In the genomic region with DNA sequence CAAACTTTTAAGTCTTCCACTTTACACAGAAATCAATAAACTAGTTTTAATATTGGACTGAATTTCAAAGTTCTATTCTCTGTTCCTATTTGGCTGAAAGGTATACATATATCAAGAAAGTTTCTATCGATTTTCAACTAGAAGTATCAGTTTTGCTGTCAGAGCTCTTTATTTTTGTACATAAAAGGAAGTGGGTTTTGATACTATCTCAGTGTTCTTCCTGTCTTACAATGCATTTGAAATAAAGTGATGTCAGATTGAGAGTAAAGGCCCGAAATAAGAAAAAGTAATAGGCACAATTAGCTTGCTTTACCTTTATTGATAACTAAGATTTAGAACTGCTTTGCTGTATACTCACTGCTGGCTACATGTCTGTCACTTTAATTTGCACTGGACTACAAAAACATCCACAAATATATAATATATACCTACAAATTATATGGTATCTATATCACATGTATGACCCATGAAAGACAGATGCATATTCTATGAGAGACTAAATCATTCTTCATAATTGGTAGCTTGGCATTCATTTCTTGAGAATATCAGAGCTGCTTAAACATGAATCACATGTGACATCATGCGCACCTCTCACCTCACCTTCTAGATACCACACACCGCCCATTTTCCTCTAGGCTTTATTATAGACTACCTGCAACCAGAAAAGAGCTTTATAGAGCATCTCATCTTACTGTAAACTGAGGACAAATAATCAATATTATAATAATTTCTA, we compare ENCODE assay signal across 11 cellular contexts.
DNase-seq lines count a peak whose midpoint lies in the region; ATAC-seq lines count a peak whose summit lies in the region.
"Had no signal": no experiment of that assay in that cellular context is flagged by ENCODE, and none has a peak within 500 bp of the region (broad histone marks: within the 10 kb centered on the region; RNA-seq: fewer than 3 reads in every experiment).

No MANE protein-coding gene starts in this region.

- no peaks in the 10 kb centered on the region for H3K9me3 Mint-ChIP-seq in activated naive CD4-positive, alpha-beta T cell treated with anti-CD3 and anti-CD28 coated beads for 36 hours
- no peaks in the 10 kb centered on the region for H3K9me3 Mint-ChIP-seq in activated CD4-positive, alpha-beta memory T cell treated with anti-CD3 and anti-CD28 coated beads for 36 hours
- no peaks in the 10 kb centered on the region for H3K9me3 Mint-ChIP-seq in stimulated activated naive CD8-positive, alpha-beta T cell treated with anti-CD3 and anti-CD28 coated beads, Interleukin-15, Interleukin-2, amounts not matched to agents 100 ng/mL and 50 ng/mL, for 24 hours
- H3K9me3 Mint-ChIP-seq: endodermal cell had no signal

- peak overlapping the region; percentile 86 for H3K27ac Mint-ChIP-seq in activated naive CD4-positive, alpha-beta T cell treated with anti-CD3 and anti-CD28 coated beads for 36 hours
- H3K27ac Mint-ChIP-seq in activated CD4-positive, alpha-beta memory T cell treated with anti-CD3 and anti-CD28 coated beads for 36 hours, result peak overlapping the region; percentile 81
- peak overlapping the region; percentile 92 for H3K27ac Mint-ChIP-seq in stimulated activated naive CD8-positive, alpha-beta T cell treated with anti-CD3 and anti-CD28 coated beads, Interleukin-15, Interleukin-2, amounts not matched to agents 100 ng/mL and 50 ng/mL, for 24 hours
- H3K27ac Mint-ChIP-seq: endodermal cell had no signal

- ATAC-seq in HG03066 (IDR thresholded peaks at IDR 0.05; ENCODE audit: low read depth, unreplicated experiment), result peak; percentile 72
- no peak for ATAC-seq in HG02938 (IDR thresholded peaks at IDR 0.05; ENCODE audit: unreplicated experiment)
- ATAC-seq: right cardiac atrium had no signal

- peak overlapping the region; percentile 49 for H3K4me3 Mint-ChIP-seq in activated naive CD4-positive, alpha-beta T cell treated with anti-CD3 and anti-CD28 coated beads for 36 hours
- H3K4me3 Mint-ChIP-seq in activated CD4-positive, alpha-beta memory T cell treated with anti-CD3 and anti-CD28 coated beads for 36 hours, result peak overlapping the region; percentile 66
- H3K4me3 Mint-ChIP-seq in stimulated activated naive CD8-positive, alpha-beta T cell treated with anti-CD3 and anti-CD28 coated beads, Interleukin-15, Interleukin-2, amounts not matched to agents 100 ng/mL and 50 ng/mL, for 24 hours, result peak overlapping the region; percentile 88
- H3K4me3 Mint-ChIP-seq: endodermal cell had no signal

- CTCF ChIA-PET in activated naive CD4-positive, alpha-beta T cell treated with anti-CD3 and anti-CD28 coated beads for 36 hours (lab: Charles Lee), result interaction anchor here (0.6 to 1.3 kb wide), 6 partner anchors 17 to 188 kb away, joined by 3 to 5 read pairs (median 3); no protein-coding TSS in a partner anchor
- CTCF ChIA-PET in activated CD4-positive, alpha-beta memory T cell treated with anti-CD3 and anti-CD28 coated beads for 36 hours (lab: Charles Lee), result interaction anchor here (0.6 to 4.9 kb wide), 7 partner anchors 10 to 601 kb away, joined by 3 to 30 read pairs (median 6); a partner anchor contains a TSS

- POLR2A ChIA-PET in activated CD4-positive, alpha-beta memory T cell treated with anti-CD3 and anti-CD28 coated beads for 36 hours (lab: Charles Lee), result interaction anchor here (0.6 to 4.5 kb wide), 6 partner anchors 9 to 57 kb away, joined by 3 to 26 read pairs (median 6); no protein-coding TSS in a partner anchor

- no peak for DNase-seq in activated naive CD4-positive, alpha-beta T cell treated with anti-CD3 and anti-CD28 coated beads for 36 hours
- DNase-seq in activated naive CD4-positive, alpha-beta T cell (lab: John Stamatoyannopoulos, UW), result no peak
- DNase-seq in activated CD4-positive, alpha-beta memory T cell treated with anti-CD3 and anti-CD28 coated beads for 36 hours, result no peak
- DNase-seq in cortex of kidney (lab: John Stamatoyannopoulos, UW) (no peak), COR-L47 (lab: John Stamatoyannopoulos, UW) (no peak)
- DNase-seq: endodermal cell, IMR-90, right cardiac atrium had no signal

- intact Hi-C loops in activated naive CD4-positive, alpha-beta T cell treated with anti-CD3 and anti-CD28 coated beads for 36 hours (cut with micrococcal nuclease), result loop anchor here (1.0 to 2.0 kb wide), 4 partner anchors 23 to 83 kb away; no protein-coding TSS in a partner anchor
- intact Hi-C loops in activated CD4-positive, alpha-beta memory T cell treated with anti-CD3 and anti-CD28 coated beads for 36 hours (cut with micrococcal nuclease), result loop anchor here (1.0 to 2.0 kb wide), 5 partner anchors 23 to 86 kb away; no protein-coding TSS in a partner anchor

- H3K27me3 Mint-ChIP-seq in activated naive CD4-positive, alpha-beta T cell treated with anti-CD3 and anti-CD28 coated beads for 36 hours (ENCODE audit: low read depth), result no peaks in the 10 kb centered on the region
- H3K27me3 Mint-ChIP-seq in activated CD4-positive, alpha-beta memory T cell treated with anti-CD3 and anti-CD28 coated beads for 36 hours, result no peaks in the 10 kb centered on the region
- H3K27me3 Mint-ChIP-seq in stimulated activated naive CD8-positive, alpha-beta T cell treated with anti-CD3 and anti-CD28 coated beads, Interleukin-15, Interleukin-2, amounts not matched to agents 100 ng/mL and 50 ng/mL, for 24 hours, result no peaks in the 10 kb centered on the region

- H3K4me1 Mint-ChIP-seq in activated naive CD4-positive, alpha-beta T cell treated with anti-CD3 and anti-CD28 coated beads for 36 hours (ENCODE audit: low read depth), result peaks cover 85% of the 10 kb centered on the region
- peaks cover 77% of the 10 kb centered on the region for H3K4me1 Mint-ChIP-seq in activated CD4-positive, alpha-beta memory T cell treated with anti-CD3 and anti-CD28 coated beads for 36 hours (ENCODE audit: low read depth)
- H3K4me1 Mint-ChIP-seq in stimulated activated naive CD8-positive, alpha-beta T cell treated with anti-CD3 and anti-CD28 coated beads, Interleukin-15, Interleukin-2, amounts not matched to agents 100 ng/mL and 50 ng/mL, for 24 hours (ENCODE audit: low read depth), result peaks cover 90% of the 10 kb centered on the region

- peaks cover 45% of the 10 kb centered on the region for H3K36me3 Mint-ChIP-seq in activated naive CD4-positive, alpha-beta T cell treated with anti-CD3 and anti-CD28 coated beads for 36 hours (ENCODE audit: low read depth)
- H3K36me3 Mint-ChIP-seq in activated CD4-positive, alpha-beta memory T cell treated with anti-CD3 and anti-CD28 coated beads for 36 hours, result peaks cover 42% of the 10 kb centered on the region
- H3K36me3 Mint-ChIP-seq in stimulated activated naive CD8-positive, alpha-beta T cell treated with anti-CD3 and anti-CD28 coated beads, Interleukin-15, Interleukin-2, amounts not matched to agents 100 ng/mL and 50 ng/mL, for 24 hours (ENCODE audit: low read depth), result peaks cover 84% of the 10 kb centered on the region
